ENCODE assay signal across 11 cellular contexts in genomic region chrX:114619874-114620273, GRCh38. TPM values are rescaled to one million over a fixed set of nuclear protein-coding genes. Genes with fewer than 3 reads are reported as not detected.
A peak's percentile ranks its signal among the peaks of the same experiment; 100 is the strongest.
DNase-seq lines count a peak whose midpoint lies in the region; ATAC-seq and TF ChIP-seq lines count a peak whose summit lies in the region.
"Had no signal": no experiment of that assay in that cellular context is flagged by ENCODE, and none has a peak within 500 bp of the region (broad histone marks: within the 10 kb centered on the region; RNA-seq: fewer than 3 reads in every experiment).

No MANE protein-coding gene starts in this region.

- no peak overlapping the region for H2AFZ ChIP-seq in KMS-11 (ENCODE audit: low read depth)

- H3K36me3 Mint-ChIP-seq in endodermal cell (ENCODE audit: low read depth): no peaks in the 10 kb centered on the region
- H3K36me3 Mint-ChIP-seq in activated CD4-positive, alpha-beta memory T cell treated with anti-CD3 and anti-CD28 coated beads for 36 hours: no peaks in the 10 kb centered on the region
- H3K36me3 Mint-ChIP-seq in activated T-helper 1 cell treated with anti-CD3 and anti-CD28 coated beads, Interleukin-12 subunit alpha, Interleukin-12 subunit beta, Interleukin-2, Interleukin-4 antibody, amounts not matched to agents 30 ng/mL and 10 ng/mL and 1 ng/mL, durations not matched to agents 14 hours and 24 hours and 36 hours (ENCODE audit: low read depth): no peaks in the 10 kb centered on the region
- H3K36me3 Mint-ChIP-seq: IgD-negative memory B cell had no signal

- H3K79me2 ChIP-seq in KMS-11 (ENCODE audit: insufficient read depth, low read depth): no peaks in the 10 kb centered on the region

- DNase-seq in SKM-1 treated with dmso at 0.1 percent for 144 hours (lab: John Stamatoyannopoulos, UW; ENCODE audit: unreplicated experiment) (peak; percentile 4), SKM-1 (lab: John Stamatoyannopoulos, UW; ENCODE audit: unreplicated experiment) (no peak), endodermal cell (peak; percentile 57), thoracic aorta (ENCODE audit: low spot score) (no peak)
- no peak for DNase-seq in activated CD4-positive, alpha-beta T cell treated with anti-CD3 and anti-CD28 coated beads, Interleukin-2, amount 50 U/mL, for 1 hour
- no peak for DNase-seq in activated CD4-positive, alpha-beta memory T cell treated with anti-CD3 and anti-CD28 coated beads for 36 hours
- DNase-seq in activated T-helper 1 cell treated with anti-CD3 and anti-CD28 coated beads, Interleukin-12 subunit alpha, Interleukin-12 subunit beta, Interleukin-2, Interleukin-4 antibody, amounts not matched to agents 30 ng/mL and 10 ng/mL and 1 ng/mL, durations not matched to agents 14 hours and 24 hours and 36 hours (ENCODE audit: low spot score): no peak
- DNase-seq: COR-L47 had no signal

- H3K9me3 ChIP-seq in endodermal cell (ENCODE audit: control insufficient read depth, low read length): no peaks in the 10 kb centered on the region
- H3K9me3 ChIP-seq in thoracic aorta: no peaks in the 10 kb centered on the region
- H3K9me3 ChIP-seq: neutrophil had no signal

- H3K9ac ChIP-seq in KMS-11: no peak overlapping the region
- no peak overlapping the region for H3K9ac ChIP-seq in endodermal cell (ENCODE audit: extremely low read depth, low read length, poor library complexity, severe bottlenecking)

- CTCF ChIA-PET in activated CD4-positive, alpha-beta memory T cell treated with anti-CD3 and anti-CD28 coated beads for 36 hours (lab: Charles Lee): no interaction called here

- no peak for ATAC-seq in thoracic aorta (ENCODE audit: insufficient number of reproducible peaks, low FRiP score, low read depth)

- intact Hi-C loops in activated CD4-positive, alpha-beta memory T cell treated with anti-CD3 and anti-CD28 coated beads for 36 hours (cut with micrococcal nuclease): no loop called here
- intact Hi-C loops in activated T-helper 1 cell treated with anti-CD3 and anti-CD28 coated beads, Interleukin-12 subunit alpha, Interleukin-12 subunit beta, Interleukin-2, Interleukin-4 antibody, amounts not matched to agents 30 ng/mL and 10 ng/mL and 1 ng/mL, durations not matched to agents 14 hours and 24 hours and 36 hours (cut with micrococcal nuclease): no loop called here

- H3K27me3 ChIP-seq in KMS-11 (ENCODE audit: insufficient read depth, low read depth): no peaks in the 10 kb centered on the region
- no peaks in the 10 kb centered on the region for H3K27me3 ChIP-seq in endodermal cell (ENCODE audit: control insufficient read depth, insufficient read depth, low read length, poor library complexity, severe bottlenecking)
- no peaks in the 10 kb centered on the region for H3K27me3 ChIP-seq in thoracic aorta (replicated peaks; ENCODE audit: insufficient read depth)
- H3K27me3 ChIP-seq: neutrophil had no signal

- H3K4me1 ChIP-seq in KMS-11 (ENCODE audit: low read depth, poor library complexity, severe bottlenecking): no peaks in the 10 kb centered on the region
- H3K4me1 ChIP-seq in endodermal cell (ENCODE audit: control insufficient read depth, insufficient read depth, low read length): no peaks in the 10 kb centered on the region
- H3K4me1 ChIP-seq in thoracic aorta (ENCODE audit: control insufficient read depth in 1 of 2, low read depth in 2 of 2): no peaks in the 10 kb centered on the region

- no peaks in the 10 kb centered on the region for H3K9me3 Mint-ChIP-seq in endodermal cell
- no peaks in the 10 kb centered on the region for H3K9me3 Mint-ChIP-seq in activated CD4-positive, alpha-beta memory T cell treated with anti-CD3 and anti-CD28 coated beads for 36 hours
- no peaks in the 10 kb centered on the region for H3K9me3 Mint-ChIP-seq in activated T-helper 1 cell treated with anti-CD3 and anti-CD28 coated beads, Interleukin-12 subunit alpha, Interleukin-12 subunit beta, Interleukin-2, Interleukin-4 antibody, amounts not matched to agents 30 ng/mL and 10 ng/mL and 1 ng/mL, durations not matched to agents 14 hours and 24 hours and 36 hours
- H3K9me3 Mint-ChIP-seq: IgD-negative memory B cell had no signal

- WGBS in endodermal cell (ENCODE audit: insufficient coverage in 1 of 2, insufficient read length in 1 of 2), 2 experiments: no CpG with 5 or more reads among the region's 2 CpGs

- TF ChIP-seq CTCF in KMS-11 (conservative IDR thresholded peaks at IDR 0.05; ENCODE audit: low read depth, low read length): peak; percentile 33; the same call in 1 of the 2 replicates
- TF ChIP-seq CTCF in endodermal cell (conservative IDR thresholded peaks at IDR 0.05): peak; percentile 78
- TF ChIP-seq CTCF in thoracic aorta (IDR thresholded peaks at IDR 0.05): peak; percentile 16

- H3K4me3 ChIP-seq in KMS-11 (IDR thresholded peaks at IDR 0.05; ENCODE audit: insufficient read depth, low read depth, low read length): no peak overlapping the region
- no peak overlapping the region for H3K4me3 ChIP-seq in endodermal cell (ENCODE audit: low read length)
- no peak overlapping the region for H3K4me3 ChIP-seq in thoracic aorta

- POLR2A ChIA-PET in activated CD4-positive, alpha-beta memory T cell treated with anti-CD3 and anti-CD28 coated beads for 36 hours (lab: Charles Lee): no interaction called here

- no peaks in the 10 kb centered on the region for H4K20me1 ChIP-seq in KMS-11 (ENCODE audit: insufficient read depth)

- H3K27me3 Mint-ChIP-seq in endodermal cell (ENCODE audit: insufficient read depth): peaks cover 1% of the 10 kb centered on the region
- no peaks in the 10 kb centered on the region for H3K27me3 Mint-ChIP-seq in activated CD4-positive, alpha-beta memory T cell treated with anti-CD3 and anti-CD28 coated beads for 36 hours
- H3K27me3 Mint-ChIP-seq in activated T-helper 1 cell treated with anti-CD3 and anti-CD28 coated beads, Interleukin-12 subunit alpha, Interleukin-12 subunit beta, Interleukin-2, Interleukin-4 antibody, amounts not matched to agents 30 ng/mL and 10 ng/mL and 1 ng/mL, durations not matched to agents 14 hours and 24 hours and 36 hours (ENCODE audit: insufficient read depth): no peaks in the 10 kb centered on the region
- H3K27me3 Mint-ChIP-seq: IgD-negative memory B cell had no signal

- H3K27ac Mint-ChIP-seq in endodermal cell: no peak overlapping the region
- H3K27ac Mint-ChIP-seq in activated CD4-positive, alpha-beta memory T cell treated with anti-CD3 and anti-CD28 coated beads for 36 hours: no peak overlapping the region
- H3K27ac Mint-ChIP-seq in activated T-helper 1 cell treated with anti-CD3 and anti-CD28 coated beads, Interleukin-12 subunit alpha, Interleukin-12 subunit beta, Interleukin-2, Interleukin-4 antibody, amounts not matched to agents 30 ng/mL and 10 ng/mL and 1 ng/mL, durations not matched to agents 14 hours and 24 hours and 36 hours: no peak overlapping the region
- H3K27ac Mint-ChIP-seq: IgD-negative memory B cell had no signal

- no peaks in the 10 kb centered on the region for H3K4me1 Mint-ChIP-seq in endodermal cell
- H3K4me1 Mint-ChIP-seq in activated CD4-positive, alpha-beta memory T cell treated with anti-CD3 and anti-CD28 coated beads for 36 hours (ENCODE audit: low read depth): no peaks in the 10 kb centered on the region
- H3K4me1 Mint-ChIP-seq in activated T-helper 1 cell treated with anti-CD3 and anti-CD28 coated beads, Interleukin-12 subunit alpha, Interleukin-12 subunit beta, Interleukin-2, Interleukin-4 antibody, amounts not matched to agents 30 ng/mL and 10 ng/mL and 1 ng/mL, durations not matched to agents 14 hours and 24 hours and 36 hours (ENCODE audit: low read depth): no peaks in the 10 kb centered on the region
- H3K4me1 Mint-ChIP-seq: IgD-negative memory B cell had no signal

- H3K36me3 ChIP-seq in KMS-11 (ENCODE audit: insufficient read depth) (no peaks in the 10 kb centered on the region), endodermal cell (ENCODE audit: control insufficient read depth, insufficient read depth, low read length) (no peaks in the 10 kb centered on the region), thoracic aorta (no peaks in the 10 kb centered on the region)
- H3K36me3 ChIP-seq: neutrophil had no signal

- no peak overlapping the region for H3K4me3 Mint-ChIP-seq in endodermal cell
- H3K4me3 Mint-ChIP-seq in activated CD4-positive, alpha-beta memory T cell treated with anti-CD3 and anti-CD28 coated beads for 36 hours: no peak overlapping the region
- no peak overlapping the region for H3K4me3 Mint-ChIP-seq in activated T-helper 1 cell treated with anti-CD3 and anti-CD28 coated beads, Interleukin-12 subunit alpha, Interleukin-12 subunit beta, Interleukin-2, Interleukin-4 antibody, amounts not matched to agents 30 ng/mL and 10 ng/mL and 1 ng/mL, durations not matched to agents 14 hours and 24 hours and 36 hours
- H3K4me3 Mint-ChIP-seq: IgD-negative memory B cell had no signal

- H3K4me2 ChIP-seq in KMS-11: no peak overlapping the region

- H3K27ac ChIP-seq in KMS-11: no peak overlapping the region
- H3K27ac ChIP-seq in endodermal cell (ENCODE audit: low read depth, low read length): no peak overlapping the region
- H3K27ac ChIP-seq in thoracic aorta: no peak overlapping the region
- H3K27ac ChIP-seq: neutrophil had no signal

RNA-seq across cellular contexts. Expression of gene HTR2C, which starts 36.0 kb away (rescaled TPM):
- total RNA-seq in endodermal cell (under 1 TPM in 1 of 2 donors, not detected in 1; 0.90 TPM), thoracic aorta (not detected)
- polyA plus RNA-seq in endodermal cell (2013, experiment 1 of 2): 0.07 TPM
- polyA plus RNA-seq in endodermal cell (2013, experiment 2 of 2): not detected
- total RNA-seq in activated CD4-positive, alpha-beta memory T cell treated with anti-CD3 and anti-CD28 coated beads for 36 hours: not detected
- total RNA-seq in activated T-helper 1 cell treated with anti-CD3 and anti-CD28 coated beads, Interleukin-12 subunit alpha, Interleukin-12 subunit beta, Interleukin-2, Interleukin-4 antibody, amounts not matched to agents 30 ng/mL and 10 ng/mL and 1 ng/mL, durations not matched to agents 14 hours and 24 hours and 36 hours: not detected in 2 replicates
- polyA plus RNA-seq: IgD-negative memory B cell had no signal

Comparison
In these comparisons a context has a peak if more than half of its experiments do, and no peak if none do; other contexts are left out.
1. DNase-seq: peak in SKM-1 treated with dmso at 0.1 percent for 144 hours (single experiment) and endodermal cell (single experiment); none in SKM-1 (single experiment), thoracic aorta (single experiment), activated CD4-positive, alpha-beta T cell treated with anti-CD3 and anti-CD28 coated beads, Interleukin-2, amount 50 U/mL, for 1 hour (single experiment), activated CD4-positive, alpha-beta memory T cell treated with anti-CD3 and anti-CD28 coated beads for 36 hours (single experiment) and activated T-helper 1 cell treated with anti-CD3 and anti-CD28 coated beads, Interleukin-12 subunit alpha, Interleukin-12 subunit beta, Interleukin-2, Interleukin-4 antibody, amounts not matched to agents 30 ng/mL and 10 ng/mL and 1 ng/mL, durations not matched to agents 14 hours and 24 hours and 36 hours (single experiment).
2. CTCF ChIP-seq: peak in every context shown above with its lines; median percentile 78 in endodermal cell; 33 in KMS-11; 16 in thoracic aorta.